1 cellular context compared by ENCODE assay signal in genomic region chr12:108638141-108638823, GRCh38.
TF ChIP-seq lines count a peak whose summit lies in the region.

No MANE protein-coding gene starts in this region.

TF ChIP-seq in H1, 55 proteins besides CTCF, POLR2A, EP300 and RAD21:
- no peak for TF ChIP-seq SIX5 (IDR thresholded peaks at IDR 0.05; ENCODE audit: low read depth, low read length)
- peak; percentile 59 for TF ChIP-seq TBP (IDR thresholded peaks at IDR 0.05; ENCODE audit: low read depth, low read length)
- TF ChIP-seq SRF (IDR thresholded peaks at IDR 0.05; ENCODE audit: low read depth, low read length), result no peak
- TF ChIP-seq MAX (IDR thresholded peaks at IDR 0.05), result 0 out of 2 replicates have a peak, but pooled peaks have one; percentile 32
- TF ChIP-seq TAF7 (optimal IDR thresholded peaks at IDR 0.05; ENCODE audit: borderline replicate concordance, low read depth, low read length), result no peak
- TF ChIP-seq GTF2F1 (IDR thresholded peaks at IDR 0.05; ENCODE audit: borderline replicate concordance, low read depth, low read length), result no peak
- TF ChIP-seq KDM4A (IDR thresholded peaks at IDR 0.05; ENCODE audit: low read depth, low read length, severe bottlenecking), result no peak
- TF ChIP-seq SIN3A (conservative IDR thresholded peaks at IDR 0.05 in 1 of 2, IDR thresholded peaks at IDR 0.05 in 1 of 2; ENCODE audit: low read depth in 1 of 2, low read length in 2 of 2), result no peak
- no peak for TF ChIP-seq USF2 (IDR thresholded peaks at IDR 0.05; ENCODE audit: low read length)
- peak in 1 of 2 experiments; percentile 67; a peak in 1 of 4 replicates for TF ChIP-seq HDAC2 (IDR thresholded peaks at IDR 0.05; ENCODE audit: borderline replicate concordance in 1 of 2, low read depth in 2 of 2, low read length in 2 of 2)
- no peak for TF ChIP-seq NANOG (IDR thresholded peaks at IDR 0.05; ENCODE audit: insufficient read depth, low read depth, low read length, poor library complexity, severe bottlenecking)
- TF ChIP-seq ZNF274 (IDR thresholded peaks at IDR 0.05; ENCODE audit: borderline replicate concordance, extremely low read depth, low read length), result no peak
- no peak for TF ChIP-seq CHD1 (IDR thresholded peaks at IDR 0.05; ENCODE audit: low read depth, low read length)
- TF ChIP-seq CHD7 (IDR thresholded peaks at IDR 0.05; ENCODE audit: insufficient replicate concordance, low read length), result peak; percentile 53
- TF ChIP-seq FOSL1 (IDR thresholded peaks at IDR 0.05; ENCODE audit: insufficient read depth, low read depth, low read length), result no peak
- TF ChIP-seq BCL11A (IDR thresholded peaks at IDR 0.05; ENCODE audit: low read depth in 2 of 2, low read length in 2 of 2), result no peak
- no peak for TF ChIP-seq EZH2 (IDR thresholded peaks at IDR 0.05; ENCODE audit: low read depth, low read length, severe bottlenecking)
- no peak for TF ChIP-seq GABPA (IDR thresholded peaks at IDR 0.05; ENCODE audit: borderline replicate concordance, insufficient read depth, low read length)
- no peak for TF ChIP-seq SP2 (IDR thresholded peaks at IDR 0.05; ENCODE audit: low read length)
- TF ChIP-seq KDM1A (IDR thresholded peaks at IDR 0.05; ENCODE audit: borderline replicate concordance, low read length), result peak; percentile 82; the same call in 1 of the 2 replicates
- TF ChIP-seq PHF8 (conservative IDR thresholded peaks at IDR 0.05; ENCODE audit: low read depth, low read length), result no peak
- 0 out of 2 replicates have a peak, but pooled peaks have one; percentile 32 for TF ChIP-seq RBBP5 (IDR thresholded peaks at IDR 0.05; ENCODE audit: borderline replicate concordance, low read depth, low read length)
- no peak for TF ChIP-seq CEBPB (IDR thresholded peaks at IDR 0.05; ENCODE audit: low read depth, low read length)
- TF ChIP-seq JUN (IDR thresholded peaks at IDR 0.05; ENCODE audit: low read depth, low read length), result no peak
- TF ChIP-seq BACH1 (IDR thresholded peaks at IDR 0.05; ENCODE audit: low read length), result no peak
- no peak for TF ChIP-seq CREB1 (IDR thresholded peaks at IDR 0.05)
- peak; percentile 82 for TF ChIP-seq ASH2L (IDR thresholded peaks at IDR 0.05; ENCODE audit: low read length)
